In the genomic region with DNA sequence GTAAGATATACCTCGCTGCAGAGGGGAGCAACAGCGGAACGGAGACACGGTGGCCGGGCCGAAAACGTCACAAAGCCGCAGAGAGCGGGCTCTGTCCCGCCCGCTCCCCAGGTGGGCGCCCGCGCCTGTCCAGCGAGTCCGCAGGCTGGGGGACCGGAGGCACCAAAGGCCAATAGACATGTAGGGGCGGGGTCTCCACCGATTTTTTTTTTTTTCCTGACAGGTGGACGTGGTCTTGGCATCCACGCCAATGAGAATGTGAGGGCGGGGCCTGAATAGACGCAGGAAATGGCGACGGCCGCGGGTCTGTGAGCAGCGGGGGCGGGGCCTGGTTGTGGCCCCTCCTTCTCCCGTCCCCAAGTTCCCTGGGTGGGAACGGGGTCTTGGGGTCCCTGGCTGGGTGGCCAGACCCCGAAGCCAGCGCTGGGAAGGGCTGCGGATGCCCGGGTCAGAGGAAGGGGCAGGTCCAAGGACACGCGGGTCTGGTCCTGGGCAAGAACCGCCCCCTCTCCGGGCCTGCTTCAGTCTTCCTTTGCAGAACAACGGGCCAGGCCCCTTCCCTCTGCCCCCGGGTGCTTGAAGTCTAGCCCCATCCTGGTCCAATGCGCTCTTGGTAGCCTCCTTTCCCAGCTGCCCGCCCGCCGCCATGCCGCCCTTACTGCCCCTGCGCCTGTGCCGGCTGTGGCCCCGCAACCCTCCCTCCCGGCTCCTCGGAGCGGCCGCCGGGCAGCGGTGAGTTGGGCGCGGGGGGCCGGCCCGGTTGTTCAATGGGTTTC, we compare ENCODE assay signal across 8 cellular contexts. TPM values are rescaled to one million over a fixed set of nuclear protein-coding genes. Genes with fewer than 3 reads are reported as not detected.
DNase-seq lines count a peak whose midpoint lies in the region; ATAC-seq and TF ChIP-seq lines count a peak whose summit lies in the region.

A gene with protein sequence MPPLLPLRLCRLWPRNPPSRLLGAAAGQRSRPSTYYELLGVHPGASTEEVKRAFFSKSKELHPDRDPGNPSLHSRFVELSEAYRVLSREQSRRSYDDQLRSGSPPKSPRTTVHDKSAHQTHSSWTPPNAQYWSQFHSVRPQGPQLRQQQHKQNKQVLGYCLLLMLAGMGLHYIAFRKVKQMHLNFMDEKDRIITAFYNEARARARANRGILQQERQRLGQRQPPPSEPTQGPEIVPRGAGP (plus strand): TSS at position 340 of the 776 bp plus-strand sequence. CDS start 307 bp downstream, at position 647.

- WGBS in lung, 2 donors: 0% methylated on average over 59 of the region's 59 CpGs

- TF ChIP-seq CTCF in AG04450 (IDR thresholded peaks at IDR 0.05; ENCODE audit: low read depth, low read length) (no peak), lung (IDR thresholded peaks at IDR 0.05; ENCODE audit: control extremely low read depth, extremely low read depth) (no peak)

- H3K27ac ChIP-seq in AG04450 (ENCODE audit: low read depth, low read length) (peak within 1 kb of the TSS; percentile 47), lung (ENCODE audit: low read depth in 1 of 2, low read length in 1 of 2) (peak within 1 kb of the TSS; percentile 90 to 95)

- POLR2A ChIA-PET in AG04450 (lab: Yijun Ruan, JAX): interaction anchor here (0.7 kb wide), 1 partner anchor 41 kb away, joined by 4 read pairs; no protein-coding TSS in a partner anchor

- peak; percentile 43 for DNase-seq in AG04450 (ENCODE audit: low read depth, low spot score)
- DNase-seq in NCI-H82 (lab: John Stamatoyannopoulos, UW): peak; percentile 97
- peak; percentile 95 for DNase-seq in activated CD8-positive, alpha-beta memory T cell treated with anti-CD3 and anti-CD28 coated beads for 24 hours
- DNase-seq in effector CD4-positive, alpha-beta T cell: peak; percentile 87
- DNase-seq in lung (ENCODE audit: low spot score): peak; percentile 93
- peak in 2 of 3 donors; percentile 69 to 77 for DNase-seq in stimulated activated CD4-positive, alpha-beta T cell treated with anti-CD3 and anti-CD28 coated beads, TNF-alpha, amount 100 ng/mL, for 1 hour (ENCODE audit: low read depth in 3 of 3, low spot score in 1 of 3)

- peak; percentile 33 for ATAC-seq in HG03565 (IDR thresholded peaks at IDR 0.05; ENCODE audit: unreplicated experiment)
- ATAC-seq in lung (ENCODE audit: insufficient read depth, low FRiP score): peak; percentile 51

- H3K27me3 ChIP-seq in AG04450 (ENCODE audit: control insufficient read depth, insufficient read depth, low read length): no peaks in the 10 kb centered on the region
- H3K27me3 ChIP-seq in lung (ENCODE audit: control insufficient read depth, insufficient read depth): no peaks in the 10 kb centered on the region

- H3K9me3 ChIP-seq in AG04450 (ENCODE audit: control insufficient read depth, insufficient read depth, low read length) (no peaks in the 10 kb centered on the region; the same call in 1 of the 2 replicates), lung (ENCODE audit: control insufficient read depth in 2 of 2, insufficient read depth in 1 of 2, low read length in 1 of 2) (no peaks in the 10 kb centered on the region)

- no peaks in the 10 kb centered on the region for H3K36me3 ChIP-seq in lung (ENCODE audit: control insufficient read depth in 2 of 2, insufficient read depth in 2 of 2, low read length in 2 of 2)

- TF ChIP-seq POLR2A in GM19099 (IDR thresholded peaks at IDR 0.05; ENCODE audit: extremely low read depth, insufficient read length, low read depth): peak; percentile 67

- peaks cover 0 to 22% of the 10 kb centered on the region in 2 donors for H3K4me1 ChIP-seq in lung (ENCODE audit: control insufficient read depth in 2 of 2, insufficient read depth in 2 of 2, low read length in 2 of 2)

- CTCF ChIA-PET in AG04450 (lab: Charles Lee): no interaction called here

- H3K4me3 ChIP-seq in AG04450 (ENCODE audit: low read depth, low read length) (peak within 1 kb of the TSS; percentile 75), lung (peak within 1 kb of the TSS; percentile 37)

RNA-seq across cellular contexts. Expression of the gene that starts here (rescaled TPM):
- polyA plus RNA-seq in AG04450 (2011; rRNA removed) (18.7 and 28.4 TPM in 2 replicates), lung (10 to 100 TPM; 34.6 to 58.4 TPM)
- polyA minus RNA-seq in AG04450 (2011; rRNA and poly(A)+ RNA removed): 14.5 and 19.4 TPM in 2 replicates
- 10 to 100 TPM; 22.7 to 34.1 TPM for total RNA-seq in lung

Comparison
In these comparisons a context has a peak if more than half of its experiments do, and no peak if none do; other contexts are left out.
1. Peak in every context shown above with its lines: DNase-seq, ATAC-seq, H3K4me3 ChIP-seq and H3K27ac ChIP-seq.
2. DNase-seq: peak in every context shown above with its lines; median percentile 97 in NCI-H82; 95 in activated CD8-positive, alpha-beta memory T cell treated with anti-CD3 and anti-CD28 coated beads for 24 hours; 93 in lung; 87 in effector CD4-positive, alpha-beta T cell; 73 in stimulated activated CD4-positive, alpha-beta T cell treated with anti-CD3 and anti-CD28 coated beads, TNF-alpha, amount 100 ng/mL, for 1 hour; 43 in AG04450.